In the genomic region with DNA sequence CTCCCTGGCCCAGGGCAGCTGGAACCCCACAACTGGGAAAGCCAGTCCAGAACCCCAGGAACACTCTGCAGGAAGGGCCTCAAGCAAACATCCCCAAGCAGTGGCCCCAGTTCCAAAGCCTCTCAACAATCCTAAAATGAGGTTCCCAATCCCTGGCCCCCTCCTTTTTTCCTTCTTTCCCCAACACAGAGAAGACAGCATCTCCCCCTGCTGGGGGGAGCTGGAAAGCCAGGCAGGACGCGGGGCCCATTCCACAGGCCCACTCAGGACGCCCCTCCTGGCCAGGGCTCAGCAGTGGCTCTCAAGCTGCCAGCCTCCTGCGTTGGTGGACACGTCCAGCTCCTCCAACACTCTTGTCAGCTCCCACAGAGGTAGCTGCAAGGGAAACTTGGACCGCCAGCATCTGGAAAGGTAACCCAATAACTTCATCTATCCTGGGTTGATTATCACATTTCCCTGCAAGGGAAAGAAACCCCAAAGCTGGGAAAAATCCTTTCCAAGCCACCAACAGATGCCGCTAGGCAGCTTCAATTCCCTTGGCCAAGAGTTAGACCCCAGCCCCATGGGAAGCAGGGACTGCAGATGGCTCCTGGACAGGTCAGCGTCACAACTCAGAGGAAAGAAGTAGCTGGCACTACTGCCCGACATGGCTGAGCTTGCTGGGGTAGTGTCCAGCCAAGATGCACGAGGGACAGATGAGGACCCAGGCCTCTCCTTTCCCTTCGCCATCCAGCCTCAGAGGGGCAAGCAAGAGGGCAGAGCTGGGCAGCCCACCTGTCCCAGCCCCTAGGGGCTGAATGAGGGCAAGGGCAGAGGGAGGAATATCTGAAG, we compare ENCODE assay signal across 9 cellular contexts. TPM values are rescaled to one million over a fixed set of nuclear protein-coding genes. Genes with fewer than 3 reads are reported as not detected.
DNase-seq lines count a peak whose midpoint lies in the region; ATAC-seq and TF ChIP-seq lines count a peak whose summit lies in the region.
"Had no signal": no experiment of that assay in that cellular context is flagged by ENCODE, and none has a peak within 500 bp of the region (broad histone marks: within the 10 kb centered on the region; RNA-seq: fewer than 3 reads in every experiment).

No MANE protein-coding gene starts in this region.

- no peaks in the 10 kb centered on the region for H3K27me3 ChIP-seq in adrenal gland
- no peaks in the 10 kb centered on the region for H3K27me3 ChIP-seq in kidney epithelial cell (ENCODE audit: control insufficient read depth, insufficient read depth, low read length)

- no peaks in the 10 kb centered on the region for H3K36me3 Mint-ChIP-seq in activated T-helper 2 cell treated with anti-CD3 and anti-CD28 coated beads, Interferon-gamma antibody, Interleukin-2, Interleukin-4, amounts not matched to agents 10 μg/mL and 5 μg/mL and 100 μg/mL, durations not matched to agents 14 hours and 24 hours and 36 hours (ENCODE audit: low read depth)

- H3K4me3 ChIP-seq in adrenal gland (no peak overlapping the region), kidney epithelial cell (ENCODE audit: low read depth, low read length) (no peak overlapping the region)

- H3K27ac Mint-ChIP-seq in activated T-helper 2 cell treated with anti-CD3 and anti-CD28 coated beads, Interferon-gamma antibody, Interleukin-2, Interleukin-4, amounts not matched to agents 10 μg/mL and 5 μg/mL and 100 μg/mL, durations not matched to agents 14 hours and 24 hours and 36 hours = no peak overlapping the region

- intact Hi-C loops in adrenal gland (cut with DNase I) = loop anchor here in 1 of 2 donors (5.0 to 10.0 kb wide), 2 partner anchors 33 to 51 kb away; a partner anchor contains a TSS
- intact Hi-C loops in activated T-helper 2 cell treated with anti-CD3 and anti-CD28 coated beads, Interferon-gamma antibody, Interleukin-2, Interleukin-4, amounts not matched to agents 10 μg/mL and 5 μg/mL and 100 μg/mL, durations not matched to agents 14 hours and 24 hours and 36 hours (cut with micrococcal nuclease) = no loop called here

- peaks cover 16 to 33% of the 10 kb centered on the region in 2 donors for H3K4me1 ChIP-seq in adrenal gland (replicated peaks in 1 of 2)

- peak; percentile 85 for DNase-seq in D341Med (ENCODE audit: low spot score)
- DNase-seq in adrenal gland = peak in 2 of 7 donors; percentile 47 to 50
- DNase-seq in kidney epithelial cell (ENCODE audit: low read depth) = no peak
- DNase-seq in activated T-helper 2 cell treated with anti-CD3 and anti-CD28 coated beads, Interferon-gamma antibody, Interleukin-2, Interleukin-4, amounts not matched to agents 10 μg/mL and 5 μg/mL and 100 μg/mL, durations not matched to agents 14 hours and 24 hours and 36 hours (ENCODE audit: low spot score) = no peak

- H3K9me3 ChIP-seq in adrenal gland (replicated peaks in 1 of 3) = no peaks in the 10 kb centered on the region

- TF ChIP-seq CTCF in adrenal gland (IDR thresholded peaks at IDR 0.05) = peak; percentile 47 to 74 (median 60)
- TF ChIP-seq CTCF in kidney epithelial cell (IDR thresholded peaks at IDR 0.05; ENCODE audit: insufficient read depth, low read length, poor library complexity, severe bottlenecking) = peak; percentile 90

- TF ChIP-seq POLR2A in adrenal gland (IDR thresholded peaks at IDR 0.05) = no peak

- H3K36me3 ChIP-seq in adrenal gland (replicated peaks in 1 of 2) = peaks cover 0 to 31% of the 10 kb centered on the region in 2 donors
- no peaks in the 10 kb centered on the region for H3K36me3 ChIP-seq in kidney epithelial cell (ENCODE audit: control insufficient read depth, insufficient read depth, low read length)

- ATAC-seq in GM21737 (IDR thresholded peaks at IDR 0.05; ENCODE audit: unreplicated experiment) = no peak
- ATAC-seq in HG03045 (IDR thresholded peaks at IDR 0.05; ENCODE audit: unreplicated experiment) = no peak
- ATAC-seq in HG02884 (IDR thresholded peaks at IDR 0.05; ENCODE audit: unreplicated experiment) = no peak

- 57 to 74% (median 61%) methylated on average over 10 to 11 of the region's 11 CpGs for WGBS in adrenal gland, 4 donors

- no peaks in the 10 kb centered on the region for H3K4me1 Mint-ChIP-seq in activated T-helper 2 cell treated with anti-CD3 and anti-CD28 coated beads, Interferon-gamma antibody, Interleukin-2, Interleukin-4, amounts not matched to agents 10 μg/mL and 5 μg/mL and 100 μg/mL, durations not matched to agents 14 hours and 24 hours and 36 hours (ENCODE audit: low read depth)

- H3K4me3 Mint-ChIP-seq in activated T-helper 2 cell treated with anti-CD3 and anti-CD28 coated beads, Interferon-gamma antibody, Interleukin-2, Interleukin-4, amounts not matched to agents 10 μg/mL and 5 μg/mL and 100 μg/mL, durations not matched to agents 14 hours and 24 hours and 36 hours (ENCODE audit: low read depth) = no peak overlapping the region

- TF ChIP-seq RAD21 in Ishikawa (IDR thresholded peaks at IDR 0.05; ENCODE audit: low read depth) = peak; percentile 82

- peak overlapping the region in 1 of 5 donors; percentile 12 for H3K27ac ChIP-seq in adrenal gland

- TF ChIP-seq EP300 in Ishikawa (IDR thresholded peaks at IDR 0.05; ENCODE audit: borderline replicate concordance) = no peak

- no peaks in the 10 kb centered on the region for H3K27me3 Mint-ChIP-seq in activated T-helper 2 cell treated with anti-CD3 and anti-CD28 coated beads, Interferon-gamma antibody, Interleukin-2, Interleukin-4, amounts not matched to agents 10 μg/mL and 5 μg/mL and 100 μg/mL, durations not matched to agents 14 hours and 24 hours and 36 hours (ENCODE audit: low read depth)

- H3K9me3 Mint-ChIP-seq in activated T-helper 2 cell treated with anti-CD3 and anti-CD28 coated beads, Interferon-gamma antibody, Interleukin-2, Interleukin-4, amounts not matched to agents 10 μg/mL and 5 μg/mL and 100 μg/mL, durations not matched to agents 14 hours and 24 hours and 36 hours = no peaks in the 10 kb centered on the region

TF ChIP-seq in Ishikawa, 13 proteins besides CTCF, POLR2A, EP300 and RAD21:
- no peak for TF ChIP-seq CREB1 (IDR thresholded peaks at IDR 0.05; ENCODE audit: low read depth)
- peak; percentile 48; the same call in 1 of the 2 replicates for TF ChIP-seq ZBTB7A (IDR thresholded peaks at IDR 0.05; ENCODE audit: low read depth)
- TF ChIP-seq, protein P1, sequence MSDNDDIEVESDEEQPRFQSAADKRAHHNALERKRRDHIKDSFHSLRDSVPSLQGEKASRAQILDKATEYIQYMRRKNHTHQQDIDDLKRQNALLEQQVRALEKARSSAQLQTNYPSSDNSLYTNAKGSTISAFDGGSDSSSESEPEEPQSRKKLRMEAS (IDR thresholded peaks at IDR 0.05) = no peak

RNA-seq across cellular contexts. Expression of a gene that starts 7.6 kb away (rescaled TPM):
- 100 to 1,000 TPM in 3 of 8 donors, 10 to 100 TPM in 5; 15.1 to 144 (median 73.0) TPM for total RNA-seq in adrenal gland
- 100 to 1,000 TPM in 1 of 3 donors, 10 to 100 TPM in 1, 1 to 10 TPM in 1; 4.8 to 102 (median 83.0) TPM for polyA plus RNA-seq in adrenal gland
- total RNA-seq in kidney epithelial cell = 32.5 and 37.7 TPM in 2 replicates
- 18.7 and 19.9 TPM in 2 replicates for total RNA-seq in activated T-helper 2 cell treated with anti-CD3 and anti-CD28 coated beads, Interferon-gamma antibody, Interleukin-2, Interleukin-4, amounts not matched to agents 10 μg/mL and 5 μg/mL and 100 μg/mL, durations not matched to agents 14 hours and 24 hours and 36 hours

RNA-seq across cellular contexts. Expression of a gene that starts 25.9 kb away (rescaled TPM):
- total RNA-seq in adrenal gland = 1 to 10 TPM in 2 of 8 donors, under 1 TPM in 5, not detected in 1; 0.49 to 2.6 (median 0.83) TPM
- 1 to 10 TPM in 2 of 3 donors, under 1 TPM in 1; 0.42 to 2.6 (median 1.5) TPM for polyA plus RNA-seq in adrenal gland
- total RNA-seq in kidney epithelial cell = 3.1 and 3.8 TPM in 2 replicates
- total RNA-seq in activated T-helper 2 cell treated with anti-CD3 and anti-CD28 coated beads, Interferon-gamma antibody, Interleukin-2, Interleukin-4, amounts not matched to agents 10 μg/mL and 5 μg/mL and 100 μg/mL, durations not matched to agents 14 hours and 24 hours and 36 hours = 20.7 and 24.1 TPM in 2 replicates

RNA-seq across cellular contexts. Expression of a gene that starts 45.3 kb away (rescaled TPM):
- 100 to 1,000 TPM in 2 of 8 donors, 10 to 100 TPM in 6; 51.2 to 114 (median 80.9) TPM for total RNA-seq in adrenal gland
- 100 to 1,000 TPM in 2 of 3 donors, 10 to 100 TPM in 1; 95.0 to 254 (median 207) TPM for polyA plus RNA-seq in adrenal gland
- total RNA-seq in kidney epithelial cell = 37.5 and 53.9 TPM in 2 replicates
- total RNA-seq in activated T-helper 2 cell treated with anti-CD3 and anti-CD28 coated beads, Interferon-gamma antibody, Interleukin-2, Interleukin-4, amounts not matched to agents 10 μg/mL and 5 μg/mL and 100 μg/mL, durations not matched to agents 14 hours and 24 hours and 36 hours = 36.3 and 39.2 TPM in 2 replicates

RNA-seq across cellular contexts. Expression of a gene that starts 49.3 kb away (rescaled TPM):
- total RNA-seq in adrenal gland (10 to 100 TPM; 19.8 to 53.0 (median 40.0) TPM), kidney epithelial cell (39.1 and 52.7 TPM in 2 replicates)
- 10 to 100 TPM; 28.9 to 54.7 (median 37.0) TPM for polyA plus RNA-seq in adrenal gland
- 81.4 and 88.4 TPM in 2 replicates for total RNA-seq in activated T-helper 2 cell treated with anti-CD3 and anti-CD28 coated beads, Interferon-gamma antibody, Interleukin-2, Interleukin-4, amounts not matched to agents 10 μg/mL and 5 μg/mL and 100 μg/mL, durations not matched to agents 14 hours and 24 hours and 36 hours

RNA-seq across cellular contexts. Expression of a gene that starts 54.7 kb away (rescaled TPM):
- total RNA-seq in adrenal gland (under 1 TPM in 6 of 8 donors, not detected in 2; 0.22 to 0.83 (median 0.45) TPM), kidney epithelial cell (not detected in 2 replicates)
- under 1 TPM; 0.13 to 0.48 (median 0.16) TPM for polyA plus RNA-seq in adrenal gland
- total RNA-seq in activated T-helper 2 cell treated with anti-CD3 and anti-CD28 coated beads, Interferon-gamma antibody, Interleukin-2, Interleukin-4, amounts not matched to agents 10 μg/mL and 5 μg/mL and 100 μg/mL, durations not matched to agents 14 hours and 24 hours and 36 hours = 0.21 and 0.59 TPM in 2 replicates
- total RNA-seq: mononuclear cell had no signal
